Comparison of ENCODE assay signal across 7 cellular contexts in genomic region chr13:49867834-49868233, GRCh38.
"Had no signal": no experiment of that assay in that cellular context is flagged by ENCODE, and none has a peak within 500 bp of the region (broad histone marks: within the 10 kb centered on the region; RNA-seq: fewer than 3 reads in every experiment).

No MANE protein-coding gene starts in this region.

- H3K4me3 Mint-ChIP-seq: IgD-negative memory B cell had no signal

- DNase-seq: KBM-7, KG1 had no signal

- H3K27ac Mint-ChIP-seq: IgD-negative memory B cell had no signal

- H3K27ac ChIP-seq: HL-60, KMS-11 had no signal

- H3K4me3 ChIP-seq: K562 had no signal

- H3K4me2 ChIP-seq: KMS-11 had no signal

- FAIRE-seq: HTR-8/SVneo, K562 had no signal

- H3K9ac ChIP-seq: KMS-11 had no signal

- ATAC-seq: K562 had no signal
